In the genomic region with DNA sequence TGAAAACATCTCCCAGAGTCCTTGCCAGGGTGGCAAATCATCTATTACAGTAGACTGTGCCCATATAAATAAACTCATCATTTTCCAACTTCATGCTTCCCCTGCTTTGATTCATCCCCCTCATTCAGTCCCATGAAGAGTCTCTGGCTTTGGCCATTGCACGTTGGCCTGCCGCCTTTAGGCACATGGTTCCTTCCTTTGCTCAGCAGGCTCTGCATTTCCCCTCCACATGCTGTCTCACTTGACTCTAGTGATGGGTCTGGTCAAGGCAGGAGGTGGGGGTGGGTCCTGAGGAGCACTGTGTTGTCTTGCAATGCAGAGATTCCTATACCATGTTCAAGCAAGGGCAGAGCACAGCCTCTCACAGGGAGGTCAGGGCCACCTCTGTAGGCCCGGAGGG, we compare ENCODE assay signal across 18 cellular contexts. TPM values are rescaled to one million over a fixed set of nuclear protein-coding genes. Genes with fewer than 3 reads are reported as not detected.
DNase-seq lines count a peak whose midpoint lies in the region; ATAC-seq lines count a peak whose summit lies in the region.
"Had no signal": no experiment of that assay in that cellular context is flagged by ENCODE, and none has a peak within 500 bp of the region (broad histone marks: within the 10 kb centered on the region; RNA-seq: fewer than 3 reads in every experiment).

No MANE protein-coding gene starts in this region.

- ATAC-seq in T-helper 17 cell (no peak), GM21723 (IDR thresholded peaks at IDR 0.05; ENCODE audit: unreplicated experiment) (no peak)
- no peak for ATAC-seq in naive thymus-derived CD8-positive, alpha-beta T cell
- ATAC-seq: CD8-positive, alpha-beta T cell; GM23338 had no signal

- H3K27ac ChIP-seq in mesenchymal stem cell (ENCODE audit: low read length, poor library complexity, severe bottlenecking): no peak overlapping the region
- H3K27ac ChIP-seq: 22Rv1, BLaER1, C4-2B had no signal

- no peaks in the 10 kb centered on the region for H3K79me1 ChIP-seq in mesenchymal stem cell (replicated peaks; ENCODE audit: low read length, poor library complexity, severe bottlenecking)

- H3K4me2 ChIP-seq in mesenchymal stem cell (ENCODE audit: low read length, poor library complexity, severe bottlenecking): no peak overlapping the region
- H3K4me2 ChIP-seq: BLaER1, GM23338 had no signal

- H3K9me3 Mint-ChIP-seq in naive thymus-derived CD8-positive, alpha-beta T cell: no peaks in the 10 kb centered on the region
- H3K9me3 Mint-ChIP-seq: CD8-positive, alpha-beta T cell; GM23338; HFFc6 had no signal

- H3K9me3 ChIP-seq in T-helper 17 cell (ENCODE audit: control insufficient read depth, low read length, poor library complexity, severe bottlenecking): no peaks in the 10 kb centered on the region
- H3K9me3 ChIP-seq in mesenchymal stem cell (ENCODE audit: control insufficient read depth, low read length): no peaks in the 10 kb centered on the region
- H3K9me3 ChIP-seq: BLaER1, Caco-2, HAP-1 had no signal

- H3K4me1 Mint-ChIP-seq in T-helper 17 cell: peaks cover 3% of the 10 kb centered on the region
- H3K4me1 Mint-ChIP-seq in naive thymus-derived CD8-positive, alpha-beta T cell: peaks cover 0 to 7% (median 2%) of the 10 kb centered on the region in 4 donors

- no peak overlapping the region for H2BK5ac ChIP-seq in mesenchymal stem cell (ENCODE audit: low read depth, low read length, poor library complexity, severe bottlenecking)

- H2BK15ac ChIP-seq in mesenchymal stem cell (ENCODE audit: low read depth, poor library complexity, severe bottlenecking): no peak overlapping the region

- no peak overlapping the region for H2BK12ac ChIP-seq in mesenchymal stem cell (ENCODE audit: low read length in 2 of 2)

- H3K9ac ChIP-seq in mesenchymal stem cell (ENCODE audit: low read length): no peak overlapping the region
- H3K9ac ChIP-seq: BLaER1 had no signal

- H3K36me3 ChIP-seq in mesenchymal stem cell (ENCODE audit: control insufficient read depth in 1 of 2, insufficient read depth in 2 of 2, low read depth in 1 of 2, low read length in 2 of 2): no peaks in the 10 kb centered on the region
- H3K36me3 ChIP-seq: BLaER1, HAP-1 had no signal

- no peak overlapping the region for H4K91ac ChIP-seq in mesenchymal stem cell (ENCODE audit: low read length)

- H2AK5ac ChIP-seq in mesenchymal stem cell (ENCODE audit: low read length, severe bottlenecking): peak overlapping the region; percentile 10

- no peak overlapping the region for H3K18ac ChIP-seq in mesenchymal stem cell (ENCODE audit: low read depth in 1 of 2, low read length in 2 of 2)

- no peak overlapping the region for H3K4ac ChIP-seq in mesenchymal stem cell (ENCODE audit: low read depth in 1 of 2, low read length in 2 of 2)

- H3K27me3 Mint-ChIP-seq in T-helper 17 cell: peaks cover 30% of the 10 kb centered on the region
- peaks cover 2 to 11% (median 4%) of the 10 kb centered on the region in 5 donors for H3K27me3 Mint-ChIP-seq in naive thymus-derived CD8-positive, alpha-beta T cell
- H3K27me3 Mint-ChIP-seq: CD4-positive, CD25-positive, alpha-beta regulatory T cell had no signal

- H3K14ac ChIP-seq in mesenchymal stem cell (ENCODE audit: low read length in 2 of 2): no peak overlapping the region

- no peak overlapping the region for H3K4me3 ChIP-seq in mesenchymal stem cell (ENCODE audit: insufficient read depth in 1 of 2, low read depth in 1 of 2, low read length in 2 of 2)
- H3K4me3 ChIP-seq: BLaER1, GM23338, HAP-1 had no signal

- H4K8ac ChIP-seq in mesenchymal stem cell (ENCODE audit: low read length): no peak overlapping the region

- peaks cover 2% of the 10 kb centered on the region for H3K36me3 Mint-ChIP-seq in T-helper 17 cell (ENCODE audit: low read depth)
- no peaks in the 10 kb centered on the region for H3K36me3 Mint-ChIP-seq in naive thymus-derived CD8-positive, alpha-beta T cell
- H3K36me3 Mint-ChIP-seq: CD4-positive, CD25-positive, alpha-beta regulatory T cell; CD8-positive, alpha-beta T cell had no signal

- no peak overlapping the region for H2AFZ ChIP-seq in mesenchymal stem cell (ENCODE audit: low read depth, low read length)
- H2AFZ ChIP-seq: GM23338 had no signal

- H3K27ac Mint-ChIP-seq in T-helper 17 cell: peak overlapping the region; percentile 24
- H3K27ac Mint-ChIP-seq in naive thymus-derived CD8-positive, alpha-beta T cell: no peak overlapping the region
- H3K27ac Mint-ChIP-seq: B cell; CD4-positive, CD25-positive, alpha-beta regulatory T cell; CD8-positive, alpha-beta T cell; GM23338; HFFc6 had no signal

- H3K27me3 ChIP-seq in mesenchymal stem cell (ENCODE audit: control insufficient read depth in 1 of 2, insufficient read depth in 1 of 2, low read length in 2 of 2): no peaks in the 10 kb centered on the region
- H3K27me3 ChIP-seq: BLaER1 had no signal

- H3K4me1 ChIP-seq in mesenchymal stem cell (ENCODE audit: control insufficient read depth, insufficient read depth, low read depth, low read length): no peaks in the 10 kb centered on the region
- H3K4me1 ChIP-seq: BLaER1, HAP-1 had no signal

- no peak overlapping the region for H2BK120ac ChIP-seq in mesenchymal stem cell (ENCODE audit: low read depth, low read length)

- POLR2A ChIA-PET in naive thymus-derived CD8-positive, alpha-beta T cell (lab: Charles Lee): no interaction called here

- WGBS in mesenchymal stem cell: 73% methylated on average over 3 of the region's 3 CpGs

- DNase-seq in NCI-H146 (lab: John Stamatoyannopoulos, UW): peak; percentile 1
- DNase-seq in NCI-H146 treated with DMSO at 0.1 percent for 48 hours (lab: John Stamatoyannopoulos, UW; ENCODE audit: unreplicated experiment): no peak
- DNase-seq in T-helper 17 cell: no peak
- no peak for DNase-seq in mesenchymal stem cell
- no peak for DNase-seq in naive thymus-derived CD8-positive, alpha-beta T cell
- DNase-seq: Caco-2; CD4-positive, CD25-positive, alpha-beta regulatory T cell; CD8-positive, alpha-beta T cell; DMS153; DND-41 had no signal

- no peak overlapping the region for H3K4me3 Mint-ChIP-seq in T-helper 17 cell
- H3K4me3 Mint-ChIP-seq in naive thymus-derived CD8-positive, alpha-beta T cell: no peak overlapping the region
- H3K4me3 Mint-ChIP-seq: B cell; CD4-positive, CD25-positive, alpha-beta regulatory T cell; CD8-positive, alpha-beta T cell; GM23338; HFFc6 had no signal

- H3K23ac ChIP-seq in mesenchymal stem cell (ENCODE audit: low read length in 2 of 2): no peak overlapping the region

RNA-seq across cellular contexts. Expression of gene ARGLU1, which starts 48.8 kb away (rescaled TPM):
- 100 to 1,000 TPM; 156 to 163 TPM for total RNA-seq in T-helper 17 cell
- 69.3 TPM for polyA plus RNA-seq in mesenchymal stem cell (2013, experiment 1 of 2)
- polyA plus RNA-seq in mesenchymal stem cell (2013, experiment 2 of 2): 65.2 TPM
- total RNA-seq in naive thymus-derived CD8-positive, alpha-beta T cell: 100 to 1,000 TPM; 281 to 294 TPM
- 10 to 100 TPM; 37.0 to 46.3 (median 40.3) TPM for polyA plus RNA-seq in naive thymus-derived CD8-positive, alpha-beta T cell
